ENCODE assay signal across 18 cellular contexts in the genomic region with DNA sequence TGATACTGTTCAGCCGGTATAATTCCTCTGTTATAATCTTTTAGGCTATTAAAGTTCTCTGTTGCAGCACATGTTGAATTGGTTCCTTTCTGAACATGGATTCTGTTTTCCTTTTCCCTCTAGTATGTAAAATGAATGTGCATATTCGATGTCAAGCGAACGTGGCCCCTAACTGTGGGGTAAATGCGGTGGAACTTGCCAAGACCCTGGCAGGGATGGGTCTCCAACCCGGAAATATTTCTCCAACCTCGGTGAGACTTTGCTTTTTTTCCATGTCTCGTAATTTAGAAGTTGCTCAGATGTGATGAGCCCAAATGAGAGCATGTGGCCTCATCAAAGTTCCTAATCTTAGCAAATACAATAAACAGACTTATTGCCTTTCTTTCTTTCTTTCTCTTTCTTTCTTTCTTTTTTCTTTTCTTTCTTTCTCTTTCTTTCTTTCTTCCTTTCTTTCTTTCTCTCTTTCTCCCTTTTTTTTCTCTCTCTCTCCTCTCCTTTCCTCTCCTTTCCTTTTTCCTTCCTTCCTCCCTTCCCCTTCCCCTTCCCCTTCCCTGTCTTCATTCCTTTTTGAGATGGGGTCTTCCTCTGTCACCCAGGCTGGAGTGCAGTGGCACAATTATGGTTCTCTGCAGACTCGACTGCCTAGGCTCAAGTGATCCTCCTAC.
A peak's percentile ranks its signal among the peaks of the same experiment; 100 is the strongest.
DNase-seq lines count a peak whose midpoint lies in the region; ATAC-seq and TF ChIP-seq lines count a peak whose summit lies in the region.
"Had no signal": no experiment of that assay in that cellular context is flagged by ENCODE, and none has a peak within 500 bp of the region (broad histone marks: within the 10 kb centered on the region; RNA-seq: fewer than 3 reads in every experiment).

No MANE protein-coding gene starts in this region.

- POLR2A ChIA-PET in T-cell (lab: Charles Lee) = interaction anchor here in 1 of 2 donors (0.5 to 1.0 kb wide), 6 partner anchors 32 to 294 kb away, joined by 3 to 4 read pairs (median 3); no protein-coding TSS in a partner anchor
- POLR2A ChIA-PET in activated naive CD8-positive, alpha-beta T cell treated with anti-CD3 and anti-CD28 coated beads, Interleukin-2, amount 10 ng/mL, durations not matched to agents 7 days and 5 days (lab: Charles Lee) = interaction anchor here (0.6 to 4.7 kb wide), 16 partner anchors 13 to 242 kb away, joined by 3 to 30 read pairs (median 6); partner anchors contain the start of genes HIF1A and PRKCH

- DNase-seq in activated CD8-positive, alpha-beta memory T cell treated with anti-CD3 and anti-CD28 coated beads, Interleukin-2, amount 10 ng/mL, durations not matched to agents 7 days and 5 days = no peak
- DNase-seq in activated CD8-positive, alpha-beta memory T cell treated with anti-CD3 and anti-CD28 coated beads, Interleukin-2, amount 50 U/mL, for 48 hours = no peak
- no peak for DNase-seq in T-cell
- no peak for DNase-seq in activated naive CD8-positive, alpha-beta T cell treated with anti-CD3 and anti-CD28 coated beads, Interleukin-2, amount 10 ng/mL, durations not matched to agents 7 days and 5 days
- no peak for DNase-seq in stimulated activated effector memory CD8-positive, alpha-beta T cell treated with anti-CD3 and anti-CD28 coated beads, Interleukin-12 subunit alpha, Interleukin-12 subunit beta, amount 100 ng/mL, for 72 hours (ENCODE audit: low spot score in 2 of 2)
- no peak for DNase-seq in GM13976 (ENCODE audit: low spot score)
- no peak for DNase-seq in SK-N-DZ (ENCODE audit: low spot score)
- DNase-seq: anterior cingulate cortex, C1 segment of cervical spinal cord, esophagus squamous epithelium, GDM1, left lung, midbrain, NCI-H1436 treated with DMSO at 0.1 percent for 48 hours, NCI-H748 treated with DMSO at 0.1 percent for 48 hours, OCI-M1, Right ventricle myocardium superior had no signal

- H3K36me3 Mint-ChIP-seq in activated CD8-positive, alpha-beta memory T cell treated with anti-CD3 and anti-CD28 coated beads, Interleukin-2, amount 10 ng/mL, durations not matched to agents 7 days and 5 days = peaks cover 92% of the 10 kb centered on the region
- peaks cover 78% of the 10 kb centered on the region for H3K36me3 Mint-ChIP-seq in T-cell
- H3K36me3 Mint-ChIP-seq in activated naive CD8-positive, alpha-beta T cell treated with anti-CD3 and anti-CD28 coated beads, Interleukin-2, amount 10 ng/mL, durations not matched to agents 7 days and 5 days = peaks cover 81% of the 10 kb centered on the region
- H3K36me3 Mint-ChIP-seq in stimulated activated effector memory CD8-positive, alpha-beta T cell treated with anti-CD3 and anti-CD28 coated beads, Interleukin-12 subunit alpha, Interleukin-12 subunit beta, amount 100 ng/mL, for 72 hours = peaks cover 100% of the 10 kb centered on the region

- no peak for TF ChIP-seq CTCF in GM13976 (IDR thresholded peaks at IDR 0.05; ENCODE audit: borderline replicate concordance, control extremely low read depth, extremely low read depth, insufficient read depth, missing control alignments)

- H3K27ac Mint-ChIP-seq in activated CD8-positive, alpha-beta memory T cell treated with anti-CD3 and anti-CD28 coated beads, Interleukin-2, amount 10 ng/mL, durations not matched to agents 7 days and 5 days = peak overlapping the region; percentile 94
- H3K27ac Mint-ChIP-seq in T-cell = peak overlapping the region; percentile 95
- H3K27ac Mint-ChIP-seq in activated naive CD8-positive, alpha-beta T cell treated with anti-CD3 and anti-CD28 coated beads, Interleukin-2, amount 10 ng/mL, durations not matched to agents 7 days and 5 days = peak overlapping the region; percentile 92
- H3K27ac Mint-ChIP-seq in stimulated activated effector memory CD8-positive, alpha-beta T cell treated with anti-CD3 and anti-CD28 coated beads, Interleukin-12 subunit alpha, Interleukin-12 subunit beta, amount 100 ng/mL, for 72 hours = peak overlapping the region; percentile 90

- in situ Hi-C loops in GM13976 (cut with MboI; ENCODE audit: low sequenced_read_pairs, unreplicated experiment) = loop anchor here (10.0 to 25.0 kb wide), 2 partner anchors 168 to 684 kb away; partner anchors contain the start of gene TMEM30B

- ATAC-seq in activated CD8-positive, alpha-beta memory T cell treated with anti-CD3 and anti-CD28 coated beads, Interleukin-2, amount 10 ng/mL, durations not matched to agents 7 days and 5 days = no peak
- ATAC-seq in T-cell (replicated peaks in 1 of 4) = no peak
- ATAC-seq in activated naive CD8-positive, alpha-beta T cell treated with anti-CD3 and anti-CD28 coated beads, Interleukin-2, amount 10 ng/mL, durations not matched to agents 7 days and 5 days (ENCODE audit: low read depth) = no peak
- ATAC-seq in stimulated activated effector memory CD8-positive, alpha-beta T cell treated with anti-CD3 and anti-CD28 coated beads, Interleukin-12 subunit alpha, Interleukin-12 subunit beta, amount 100 ng/mL, for 72 hours = no peak
- no peak for ATAC-seq in GM19467 (IDR thresholded peaks at IDR 0.05; ENCODE audit: unreplicated experiment)
- ATAC-seq: left lung had no signal

- no peaks in the 10 kb centered on the region for H3K27me3 Mint-ChIP-seq in activated CD8-positive, alpha-beta memory T cell treated with anti-CD3 and anti-CD28 coated beads, Interleukin-2, amount 10 ng/mL, durations not matched to agents 7 days and 5 days
- no peaks in the 10 kb centered on the region for H3K27me3 Mint-ChIP-seq in T-cell
- no peaks in the 10 kb centered on the region for H3K27me3 Mint-ChIP-seq in activated naive CD8-positive, alpha-beta T cell treated with anti-CD3 and anti-CD28 coated beads, Interleukin-2, amount 10 ng/mL, durations not matched to agents 7 days and 5 days

- H3K4me1 Mint-ChIP-seq in activated CD8-positive, alpha-beta memory T cell treated with anti-CD3 and anti-CD28 coated beads, Interleukin-2, amount 10 ng/mL, durations not matched to agents 7 days and 5 days = peaks cover 97% of the 10 kb centered on the region
- H3K4me1 Mint-ChIP-seq in T-cell = peaks cover 95 to 99% (median 97%) of the 10 kb centered on the region in 3 donors
- H3K4me1 Mint-ChIP-seq in activated naive CD8-positive, alpha-beta T cell treated with anti-CD3 and anti-CD28 coated beads, Interleukin-2, amount 10 ng/mL, durations not matched to agents 7 days and 5 days = peaks cover 91% of the 10 kb centered on the region
- peaks cover 94% of the 10 kb centered on the region for H3K4me1 Mint-ChIP-seq in stimulated activated effector memory CD8-positive, alpha-beta T cell treated with anti-CD3 and anti-CD28 coated beads, Interleukin-12 subunit alpha, Interleukin-12 subunit beta, amount 100 ng/mL, for 72 hours

- CTCF ChIA-PET in activated CD8-positive, alpha-beta memory T cell treated with anti-CD3 and anti-CD28 coated beads, Interleukin-2, amount 10 ng/mL, durations not matched to agents 7 days and 5 days (lab: Charles Lee) = interaction anchor here (1.0 to 2.9 kb wide), 4 partner anchors 11 to 123 kb away, joined by 4 to 19 read pairs (median 6); no protein-coding TSS in a partner anchor
- CTCF ChIA-PET in T-cell (lab: Charles Lee) = interaction anchor here (0.8 to 1.8 kb wide), 10 partner anchors 11 to 168 kb away, joined by 3 to 5 read pairs (median 4); partner anchors contain the start of gene PRKCH (in 1 of the 2)

- H3K9me3 Mint-ChIP-seq in activated CD8-positive, alpha-beta memory T cell treated with anti-CD3 and anti-CD28 coated beads, Interleukin-2, amount 10 ng/mL, durations not matched to agents 7 days and 5 days (ENCODE audit: low read depth) = no peaks in the 10 kb centered on the region
- H3K9me3 Mint-ChIP-seq in T-cell = no peaks in the 10 kb centered on the region
- H3K9me3 Mint-ChIP-seq in activated naive CD8-positive, alpha-beta T cell treated with anti-CD3 and anti-CD28 coated beads, Interleukin-2, amount 10 ng/mL, durations not matched to agents 7 days and 5 days = no peaks in the 10 kb centered on the region
- no peaks in the 10 kb centered on the region for H3K9me3 Mint-ChIP-seq in stimulated activated effector memory CD8-positive, alpha-beta T cell treated with anti-CD3 and anti-CD28 coated beads, Interleukin-12 subunit alpha, Interleukin-12 subunit beta, amount 100 ng/mL, for 72 hours

- H3K4me3 Mint-ChIP-seq in activated CD8-positive, alpha-beta memory T cell treated with anti-CD3 and anti-CD28 coated beads, Interleukin-2, amount 10 ng/mL, durations not matched to agents 7 days and 5 days = peak overlapping the region; percentile 61
- H3K4me3 Mint-ChIP-seq in T-cell = peak overlapping the region; percentile 54 to 74 (median 65)
- peak overlapping the region; percentile 79 for H3K4me3 Mint-ChIP-seq in activated naive CD8-positive, alpha-beta T cell treated with anti-CD3 and anti-CD28 coated beads, Interleukin-2, amount 10 ng/mL, durations not matched to agents 7 days and 5 days
- H3K4me3 Mint-ChIP-seq in stimulated activated effector memory CD8-positive, alpha-beta T cell treated with anti-CD3 and anti-CD28 coated beads, Interleukin-12 subunit alpha, Interleukin-12 subunit beta, amount 100 ng/mL, for 72 hours = peak overlapping the region; percentile 77
